ENCODE assay signal across 1 cellular context in the genomic region with DNA sequence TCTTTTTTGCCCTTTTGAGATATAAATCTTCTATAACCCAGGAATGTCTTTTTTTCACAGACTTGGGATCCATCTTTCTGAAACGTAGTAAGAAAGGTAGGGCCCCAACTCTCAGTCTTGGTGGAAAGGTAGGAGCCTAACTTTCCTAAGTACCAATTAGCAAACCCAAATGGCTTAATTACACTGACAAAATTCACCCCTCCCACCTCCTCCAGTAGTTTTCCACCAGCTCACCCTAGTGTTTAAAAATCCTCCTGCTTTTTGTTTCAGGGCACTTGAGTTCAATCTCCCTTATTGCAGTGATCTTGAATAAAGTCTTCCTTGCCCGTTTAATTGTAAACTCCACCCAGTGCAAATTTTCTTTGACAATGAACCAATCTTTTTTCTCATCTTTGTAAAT.
TF ChIP-seq lines count a peak whose summit lies in the region.

No MANE protein-coding gene starts in this region.

TF ChIP-seq in WTC11, 78 proteins besides CTCF, POLR2A, EP300 and RAD21 (continued from another document):
- TF ChIP-seq, protein P1, sequence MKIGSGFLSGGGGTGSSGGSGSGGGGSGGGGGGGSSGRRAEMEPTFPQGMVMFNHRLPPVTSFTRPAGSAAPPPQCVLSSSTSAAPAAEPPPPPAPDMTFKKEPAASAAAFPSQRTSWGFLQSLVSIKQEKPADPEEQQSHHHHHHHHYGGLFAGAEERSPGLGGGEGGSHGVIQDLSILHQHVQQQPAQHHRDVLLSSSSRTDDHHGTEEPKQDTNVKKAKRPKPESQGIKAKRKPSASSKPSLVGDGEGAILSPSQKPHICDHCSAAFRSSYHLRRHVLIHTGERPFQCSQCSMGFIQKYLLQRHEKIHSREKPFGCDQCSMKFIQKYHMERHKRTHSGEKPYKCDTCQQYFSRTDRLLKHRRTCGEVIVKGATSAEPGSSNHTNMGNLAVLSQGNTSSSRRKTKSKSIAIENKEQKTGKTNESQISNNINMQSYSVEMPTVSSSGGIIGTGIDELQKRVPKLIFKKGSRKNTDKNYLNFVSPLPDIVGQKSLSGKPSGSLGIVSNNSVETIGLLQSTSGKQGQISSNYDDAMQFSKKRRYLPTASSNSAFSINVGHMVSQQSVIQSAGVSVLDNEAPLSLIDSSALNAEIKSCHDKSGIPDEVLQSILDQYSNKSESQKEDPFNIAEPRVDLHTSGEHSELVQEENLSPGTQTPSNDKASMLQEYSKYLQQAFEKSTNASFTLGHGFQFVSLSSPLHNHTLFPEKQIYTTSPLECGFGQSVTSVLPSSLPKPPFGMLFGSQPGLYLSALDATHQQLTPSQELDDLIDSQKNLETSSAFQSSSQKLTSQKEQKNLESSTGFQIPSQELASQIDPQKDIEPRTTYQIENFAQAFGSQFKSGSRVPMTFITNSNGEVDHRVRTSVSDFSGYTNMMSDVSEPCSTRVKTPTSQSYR (CRISPR knock-in tag; IDR thresholded peaks at IDR 0.05), result no peak
- TF ChIP-seq SMAD4 (CRISPR knock-in tag; IDR thresholded peaks at IDR 0.05) (no peak), CDX4 (CRISPR knock-in tag; IDR thresholded peaks at IDR 0.05; ENCODE audit: borderline replicate concordance) (no peak), FOXP1 (CRISPR knock-in tag; IDR thresholded peaks at IDR 0.05; ENCODE audit: borderline replicate concordance) (no peak), ZNF396 (CRISPR knock-in tag; IDR thresholded peaks at IDR 0.05; ENCODE audit: borderline replicate concordance) (no peak)
